11 cellular contexts compared by ENCODE assay signal in genomic region chr1:52825868-52826267, GRCh38. TPM values are rescaled to one million over a fixed set of nuclear protein-coding genes. Genes with fewer than 3 reads are reported as not detected.
DNase-seq lines count a peak whose midpoint lies in the region; ATAC-seq and TF ChIP-seq lines count a peak whose summit lies in the region.
"Had no signal": no experiment of that assay in that cellular context is flagged by ENCODE, and none has a peak within 500 bp of the region (broad histone marks: within the 10 kb centered on the region; RNA-seq: fewer than 3 reads in every experiment).

No MANE protein-coding gene starts in this region.

- no peaks in the 10 kb centered on the region for H3K4me1 Mint-ChIP-seq in activated CD8-positive, alpha-beta memory T cell treated with anti-CD3 and anti-CD28 coated beads, Interleukin-2, amount 10 ng/mL, durations not matched to agents 7 days and 5 days
- H3K4me1 Mint-ChIP-seq in T-helper 17 cell (no peaks in the 10 kb centered on the region), neural progenitor cell (no peaks in the 10 kb centered on the region)
- H3K4me1 Mint-ChIP-seq: CD4-positive, CD25-positive, alpha-beta regulatory T cell had no signal

- H2AFZ ChIP-seq in Loucy (ENCODE audit: low read length): no peak overlapping the region
- no peak overlapping the region for H2AFZ ChIP-seq in neural progenitor cell (replicated peaks)

- H3K9me3 ChIP-seq in Loucy (ENCODE audit: insufficient read depth, low read depth, low read length): no peaks in the 10 kb centered on the region
- no peaks in the 10 kb centered on the region for H3K9me3 ChIP-seq in T-helper 17 cell (ENCODE audit: control insufficient read depth, low read length, poor library complexity, severe bottlenecking)
- H3K9me3 ChIP-seq in neural progenitor cell (ENCODE audit: low read depth): no peaks in the 10 kb centered on the region

- TF ChIP-seq CTCF in Loucy (conservative IDR thresholded peaks at IDR 0.05; ENCODE audit: low read length) (peak; percentile 66), neural progenitor cell (IDR thresholded peaks at IDR 0.05) (peak; percentile 31)

- no peaks in the 10 kb centered on the region for H3K79me2 ChIP-seq in Loucy (ENCODE audit: insufficient read depth, low read length)
- H3K79me2 ChIP-seq in neural progenitor cell (ENCODE audit: low read depth): no peaks in the 10 kb centered on the region

- no peaks in the 10 kb centered on the region for H3K4me1 ChIP-seq in Loucy (ENCODE audit: insufficient read depth, low read length, poor library complexity, severe bottlenecking)
- H3K4me1 ChIP-seq in neural progenitor cell: no peaks in the 10 kb centered on the region

- H3K27ac ChIP-seq in neural progenitor cell: no peak overlapping the region

- no peak overlapping the region for H3K4me2 ChIP-seq in Loucy (ENCODE audit: low read depth, low read length, poor library complexity, severe bottlenecking)
- no peak overlapping the region for H3K4me2 ChIP-seq in neural progenitor cell

- H3K27ac Mint-ChIP-seq in activated CD8-positive, alpha-beta memory T cell treated with anti-CD3 and anti-CD28 coated beads, Interleukin-2, amount 10 ng/mL, durations not matched to agents 7 days and 5 days: no peak overlapping the region
- H3K27ac Mint-ChIP-seq in T-helper 17 cell (peak overlapping the region; percentile 9), neural progenitor cell (no peak overlapping the region)

- H3K9me2 ChIP-seq in Loucy (replicated peaks; ENCODE audit: low read depth, low read length): no peaks in the 10 kb centered on the region

- H3K9me3 Mint-ChIP-seq in activated CD8-positive, alpha-beta memory T cell treated with anti-CD3 and anti-CD28 coated beads, Interleukin-2, amount 10 ng/mL, durations not matched to agents 7 days and 5 days (ENCODE audit: low read depth): no peaks in the 10 kb centered on the region
- H3K9me3 Mint-ChIP-seq in neural progenitor cell: no peaks in the 10 kb centered on the region
- H3K9me3 Mint-ChIP-seq: CD4-positive, CD25-positive, alpha-beta regulatory T cell had no signal

- H3K27me3 ChIP-seq in Loucy (ENCODE audit: insufficient read depth, low read length, poor library complexity, severe bottlenecking) (no peaks in the 10 kb centered on the region), neural progenitor cell (no peaks in the 10 kb centered on the region)

- no peak overlapping the region for H3K4me3 Mint-ChIP-seq in activated CD8-positive, alpha-beta memory T cell treated with anti-CD3 and anti-CD28 coated beads, Interleukin-2, amount 10 ng/mL, durations not matched to agents 7 days and 5 days
- H3K4me3 Mint-ChIP-seq in T-helper 17 cell (no peak overlapping the region), neural progenitor cell (no peak overlapping the region)
- H3K4me3 Mint-ChIP-seq: CD4-positive, CD25-positive, alpha-beta regulatory T cell had no signal

- no peaks in the 10 kb centered on the region for H3K27me3 Mint-ChIP-seq in activated CD8-positive, alpha-beta memory T cell treated with anti-CD3 and anti-CD28 coated beads, Interleukin-2, amount 10 ng/mL, durations not matched to agents 7 days and 5 days
- H3K27me3 Mint-ChIP-seq in T-helper 17 cell (no peaks in the 10 kb centered on the region), neural progenitor cell (ENCODE audit: insufficient read depth, low read depth) (no peaks in the 10 kb centered on the region)
- H3K27me3 Mint-ChIP-seq: CD4-positive, CD25-positive, alpha-beta regulatory T cell had no signal

- ATAC-seq in activated CD8-positive, alpha-beta memory T cell treated with anti-CD3 and anti-CD28 coated beads, Interleukin-2, amount 10 ng/mL, durations not matched to agents 7 days and 5 days: peak; percentile 68
- no peak for ATAC-seq in T-helper 17 cell

- no peak overlapping the region for H3K4me3 ChIP-seq in Loucy (ENCODE audit: low read length, poor library complexity, severe bottlenecking)
- H3K4me3 ChIP-seq in neural progenitor cell: no peak overlapping the region

- DNase-seq in activated CD8-positive, alpha-beta memory T cell treated with anti-CD3 and anti-CD28 coated beads, Interleukin-2, amount 10 ng/mL, durations not matched to agents 7 days and 5 days: no peak
- no peak for DNase-seq in activated CD8-positive, alpha-beta memory T cell treated with anti-CD3 and anti-CD28 coated beads, Interleukin-2, amount 50 U/mL, for 48 hours
- DNase-seq in T-helper 17 cell: no peak
- DNase-seq in neural progenitor cell (ENCODE audit: low spot score): no peak
- no peak for DNase-seq in COLO829 (ENCODE audit: low spot score)
- no peak for DNase-seq in DMS153 (lab: John Stamatoyannopoulos, UW)
- no peak for DNase-seq in stimulated activated CD4-positive, alpha-beta T cell treated with anti-CD3 and anti-CD28 coated beads, Interleukin-4, amount 100 ng/mL, for 24 hours
- DNase-seq: aorta, NCI-H1930 had no signal

- H4K20me1 ChIP-seq in Loucy (ENCODE audit: insufficient read depth, low read length, poor library complexity, severe bottlenecking): no peaks in the 10 kb centered on the region
- H4K20me1 ChIP-seq in neural progenitor cell (ENCODE audit: low read depth): no peaks in the 10 kb centered on the region

- no peaks in the 10 kb centered on the region for H3K36me3 Mint-ChIP-seq in activated CD8-positive, alpha-beta memory T cell treated with anti-CD3 and anti-CD28 coated beads, Interleukin-2, amount 10 ng/mL, durations not matched to agents 7 days and 5 days
- peaks cover 2% of the 10 kb centered on the region for H3K36me3 Mint-ChIP-seq in T-helper 17 cell (ENCODE audit: low read depth)
- H3K36me3 Mint-ChIP-seq in neural progenitor cell: peaks cover 8% of the 10 kb centered on the region

- CTCF ChIA-PET in activated CD8-positive, alpha-beta memory T cell treated with anti-CD3 and anti-CD28 coated beads, Interleukin-2, amount 10 ng/mL, durations not matched to agents 7 days and 5 days (lab: Charles Lee): interaction anchor here (0.9 to 1.5 kb wide), 10 partner anchors 9 to 360 kb away, joined by 3 to 6 read pairs (median 4); partner anchors contain the start of gene ZYG11B

- H3K36me3 ChIP-seq in Loucy (ENCODE audit: insufficient read depth, low read length): peaks cover 11% of the 10 kb centered on the region; the same call in 1 of the 2 replicates
- H3K36me3 ChIP-seq in neural progenitor cell: peaks cover 8% of the 10 kb centered on the region

- H3K9ac ChIP-seq in Loucy (ENCODE audit: low read depth, low read length, poor library complexity, severe bottlenecking) (no peak overlapping the region), neural progenitor cell (no peak overlapping the region)

- H3F3A ChIP-seq in Loucy (ENCODE audit: low read depth) (no peaks in the 10 kb centered on the region), neural progenitor cell (ENCODE audit: low read depth) (peaks cover 5% of the 10 kb centered on the region)

RNA-seq across cellular contexts. Expression of gene ZYG11A, which starts 16.7 kb away (rescaled TPM):
- under 1 TPM; 0.23 to 0.35 TPM for total RNA-seq in activated CD8-positive, alpha-beta memory T cell treated with anti-CD3 and anti-CD28 coated beads, Interleukin-2, amount 10 ng/mL, durations not matched to agents 7 days and 5 days
- total RNA-seq in T-helper 17 cell: under 1 TPM in 1 of 2 donors, not detected in 1; 0.20 TPM
- 0.52 and 0.65 TPM in 2 replicates for total RNA-seq in neural progenitor cell (ENCODE audit: low replicate concordance)
